Comparison of ENCODE assay signal across 17 cellular contexts in genomic region chr18:23875966-23876365, GRCh38.
A peak's percentile ranks its signal among the peaks of the same experiment; 100 is the strongest.
DNase-seq lines count a peak whose midpoint lies in the region; ATAC-seq and TF ChIP-seq lines count a peak whose summit lies in the region.
"Had no signal": no experiment of that assay in that cellular context is flagged by ENCODE, and none has a peak within 500 bp of the region (broad histone marks: within the 10 kb centered on the region; RNA-seq: fewer than 3 reads in every experiment).

No MANE protein-coding gene starts in this region.

- H4K20me1 ChIP-seq in mammary epithelial cell (ENCODE audit: insufficient read depth, low read length), result no peaks in the 10 kb centered on the region
- H4K20me1 ChIP-seq: BLaER1 treated with 17β-estradiol and CSF1 and Interleukin-3, amounts not matched to agents 10 nM and 100 nM had no signal

- H3K27ac Mint-ChIP-seq in activated CD4-positive, alpha-beta T cell treated with anti-CD3 and anti-CD28 coated beads for 36 hours, result no peak overlapping the region
- H3K27ac Mint-ChIP-seq: B cell; CD8-positive, alpha-beta T cell had no signal

- in situ Hi-C loops in mammary epithelial cell (cut with MboI; ENCODE audit: low sequenced_read_pairs in 2 of 2), result loop anchor here in 1 of 2 donors (5.0 kb wide), 1 partner anchor 39 kb away; no protein-coding TSS in a partner anchor

- intact Hi-C loops in mammary epithelial cell (cut with micrococcal nuclease), result no loop called here
- intact Hi-C loops in ascending aorta (cut with DNase I), result no loop called here
- intact Hi-C loops in lower lobe of right lung (cut with DNase I), result no loop called here
- intact Hi-C loops in activated CD4-positive, alpha-beta T cell treated with anti-CD3 and anti-CD28 coated beads for 36 hours (cut with DNase I, micrococcal nuclease), result no loop called here

- peaks cover 77% of the 10 kb centered on the region for H3K79me2 ChIP-seq in mammary epithelial cell (ENCODE audit: insufficient read depth, low read length)

- CTCF ChIA-PET in RWPE1 (lab: Yijun Ruan, JAX) (interaction anchor here (0.6 to 0.7 kb wide), 2 partner anchors 691 to 1218 kb away, joined by 3 to 4 read pairs; no protein-coding TSS in a partner anchor), mammary epithelial cell (lab: Charles Lee; ENCODE audit: low non-redundant PET) (no interaction called here)
- CTCF ChIA-PET in activated CD4-positive, alpha-beta T cell treated with anti-CD3 and anti-CD28 coated beads for 36 hours (lab: Charles Lee), result no interaction called here

- H3K4me3 ChIP-seq in mammary epithelial cell (replicated peaks in 1 of 3; ENCODE audit: insufficient read depth in 1 of 3, low read depth in 2 of 3, low read length in 3 of 3) (peak overlapping the region in 2 of 3 experiments; percentile 77 to 83), ascending aorta (no peak overlapping the region), lower lobe of right lung (no peak overlapping the region)
- H3K4me3 ChIP-seq: BLaER1 treated with 17β-estradiol and CSF1 and Interleukin-3, amounts not matched to agents 10 nM and 100 nM; GM23248 had no signal

- no peaks in the 10 kb centered on the region for H3K27me3 Mint-ChIP-seq in activated CD4-positive, alpha-beta T cell treated with anti-CD3 and anti-CD28 coated beads for 36 hours

- no peaks in the 10 kb centered on the region for H3K9me3 ChIP-seq in mammary epithelial cell (replicated peaks; ENCODE audit: insufficient read depth, low read length)
- H3K9me3 ChIP-seq in ascending aorta, result no peaks in the 10 kb centered on the region
- H3K9me3 ChIP-seq in lower lobe of right lung, result no peaks in the 10 kb centered on the region

- no peaks in the 10 kb centered on the region for H3K9me3 Mint-ChIP-seq in activated CD4-positive, alpha-beta T cell treated with anti-CD3 and anti-CD28 coated beads for 36 hours (ENCODE audit: low read depth)
- H3K9me3 Mint-ChIP-seq: CD8-positive, alpha-beta T cell had no signal

- dilution Hi-C loops in mammary epithelial cell (cut with HindIII; ENCODE audit: low sequenced_read_pairs), result no loop called here

- POLR2A ChIA-PET in RWPE1 (lab: Yijun Ruan, JAX; ENCODE audit: low non-redundant PET), result no interaction called here
- POLR2A ChIA-PET in activated CD4-positive, alpha-beta T cell treated with anti-CD3 and anti-CD28 coated beads for 36 hours (lab: Charles Lee), result no interaction called here

- H3K27me3 ChIP-seq in mammary epithelial cell (ENCODE audit: insufficient read depth, low read length), result no peaks in the 10 kb centered on the region
- H3K27me3 ChIP-seq in foreskin keratinocyte, result no peaks in the 10 kb centered on the region
- H3K27me3 ChIP-seq in ascending aorta, result no peaks in the 10 kb centered on the region
- no peaks in the 10 kb centered on the region for H3K27me3 ChIP-seq in lower lobe of right lung (ENCODE audit: low read depth)
- H3K27me3 ChIP-seq: BLaER1 treated with 17β-estradiol and CSF1 and Interleukin-3, amounts not matched to agents 10 nM and 100 nM had no signal

- H3K9ac ChIP-seq in mammary epithelial cell (ENCODE audit: insufficient read depth, low read length), result peak overlapping the region; percentile 99
- H3K9ac ChIP-seq: BLaER1 treated with 17β-estradiol and CSF1 and Interleukin-3, amounts not matched to agents 10 nM and 100 nM; GM23248 had no signal

- no peaks in the 10 kb centered on the region for H3K36me3 Mint-ChIP-seq in activated CD4-positive, alpha-beta T cell treated with anti-CD3 and anti-CD28 coated beads for 36 hours (ENCODE audit: low read depth)
- H3K36me3 Mint-ChIP-seq: CD8-positive, alpha-beta T cell had no signal

- no peak overlapping the region for H3K4me3 Mint-ChIP-seq in activated CD4-positive, alpha-beta T cell treated with anti-CD3 and anti-CD28 coated beads for 36 hours
- H3K4me3 Mint-ChIP-seq: B cell; CD8-positive, alpha-beta T cell had no signal

- peak overlapping the region; percentile 72 for H3K4me2 ChIP-seq in mammary epithelial cell (ENCODE audit: insufficient read depth, low read depth, low read length)
- H3K4me2 ChIP-seq: BLaER1 treated with 17β-estradiol and CSF1 and Interleukin-3, amounts not matched to agents 10 nM and 100 nM had no signal

- TF ChIP-seq CTCF in RWPE1 (conservative IDR thresholded peaks at IDR 0.05; ENCODE audit: low read depth), result no peak
- no peak for TF ChIP-seq CTCF in mammary epithelial cell (conservative IDR thresholded peaks at IDR 0.05 in 1 of 2, IDR thresholded peaks at IDR 0.05 in 1 of 2; ENCODE audit: extremely low read depth in 1 of 2, insufficient read depth in 1 of 2, low read depth in 1 of 2, low read length in 2 of 2)
- TF ChIP-seq CTCF in foreskin keratinocyte (conservative IDR thresholded peaks at IDR 0.05), result no peak
- no peak for TF ChIP-seq CTCF in ascending aorta (IDR thresholded peaks at IDR 0.05)
- no peak for TF ChIP-seq CTCF in lower lobe of right lung (IDR thresholded peaks at IDR 0.05)

- 93% methylated on average over 4 of the region's 5 CpGs for WGBS in mammary epithelial cell (ENCODE audit: low coverage, missing lambda C conversion rate)

- H2AFZ ChIP-seq in mammary epithelial cell (ENCODE audit: low read depth, low read length), result no peak overlapping the region
- H2AFZ ChIP-seq: GM23248 had no signal

- H3K36me3 ChIP-seq in mammary epithelial cell (ENCODE audit: insufficient read depth, low read length) (peaks cover 33% of the 10 kb centered on the region), ascending aorta (no peaks in the 10 kb centered on the region), lower lobe of right lung (peaks cover 7% of the 10 kb centered on the region)

- H3K4me1 Mint-ChIP-seq in activated CD4-positive, alpha-beta T cell treated with anti-CD3 and anti-CD28 coated beads for 36 hours, result peaks cover 27% of the 10 kb centered on the region

- H3K4me1 ChIP-seq in mammary epithelial cell (ENCODE audit: insufficient read depth, low read length) (peaks cover 47% of the 10 kb centered on the region), foreskin keratinocyte (peaks cover 22% of the 10 kb centered on the region), ascending aorta (no peaks in the 10 kb centered on the region), lower lobe of right lung (no peaks in the 10 kb centered on the region)

- peak overlapping the region; percentile 47; the same call in 1 of the 2 replicates for H3K27ac ChIP-seq in RWPE1
- H3K27ac ChIP-seq in mammary epithelial cell (ENCODE audit: insufficient read depth, low read depth, low read length), result peak overlapping the region; percentile 94
- H3K27ac ChIP-seq in foreskin keratinocyte, result peak overlapping the region; percentile 87
- H3K27ac ChIP-seq in ascending aorta, result no peak overlapping the region
- H3K27ac ChIP-seq in lower lobe of right lung, result no peak overlapping the region
- H3K27ac ChIP-seq: BLaER1 treated with 17β-estradiol and CSF1 and Interleukin-3, amounts not matched to agents 10 nM and 100 nM; GM23248 had no signal

- BruUV-seq in mammary epithelial cell (replicated peaks; lab: Mats Ljungman, UMichigan), result no TSS peak

- ATAC-seq in foreskin keratinocyte (no peak), HG03432 (IDR thresholded peaks at IDR 0.05; ENCODE audit: unreplicated experiment) (no peak), lower lobe of right lung (no peak)
- ATAC-seq in activated CD4-positive, alpha-beta T cell treated with anti-CD3 and anti-CD28 coated beads for 36 hours, result no peak
- ATAC-seq: CD8-positive, alpha-beta T cell had no signal

- DNase-seq in NCI-H526 treated with DMSO at 0.1 percent for 48 hours (lab: John Stamatoyannopoulos, UW) (peak; percentile 60), RWPE1 (ENCODE audit: low spot score) (no peak), mammary epithelial cell (peak; percentile 54), foreskin keratinocyte (peak; percentile 32 to 61), ascending aorta (ENCODE audit: low spot score in 2 of 2) (no peak), lower lobe of right lung (no peak)
- DNase-seq in activated CD4-positive, alpha-beta T cell treated with anti-CD3 and anti-CD28 coated beads for 36 hours, result no peak
- DNase-seq: CD8-positive, alpha-beta T cell; DMS 273 treated with DMSO at 0.1 percent for 48 hours; DMS53; DND-41; EL; GM23248; HCEC 1CT had no signal

Comparison
In these comparisons a context has a peak if more than half of its experiments do, and no peak if none do; other contexts are left out.
1. DNase-seq: peak in NCI-H526 treated with DMSO at 0.1 percent for 48 hours (single experiment), mammary epithelial cell (single experiment) and foreskin keratinocyte (2 of 2); none in RWPE1 (single experiment), ascending aorta (0 of 2), lower lobe of right lung (single experiment) and activated CD4-positive, alpha-beta T cell treated with anti-CD3 and anti-CD28 coated beads for 36 hours (single experiment).
2. H3K27ac ChIP-seq: peak in RWPE1 (single experiment), mammary epithelial cell (single experiment) and foreskin keratinocyte (single experiment); none in ascending aorta (0 of 2) and lower lobe of right lung (single experiment).
3. H3K4me3 ChIP-seq: peak in mammary epithelial cell (2 of 3); none in ascending aorta (0 of 2) and lower lobe of right lung (single experiment).